Comparison of ENCODE assay signal across 2 cellular contexts in genomic region chrX:106903856-106904528, GRCh38.
A peak's percentile ranks its signal among the peaks of the same experiment; 100 is the strongest.
TF ChIP-seq lines count a peak whose summit lies in the region.

No MANE protein-coding gene starts in this region.

TF ChIP-seq in liver, 16 proteins besides CTCF, POLR2A, EP300 and RAD21:
- TF ChIP-seq YY1 (IDR thresholded peaks at IDR 0.05) = peak; percentile 16
- TF ChIP-seq FOXA2 (IDR thresholded peaks at IDR 0.05) = no peak
- TF ChIP-seq RXRA (IDR thresholded peaks at IDR 0.05) = no peak

TF ChIP-seq in HepG2, 621 proteins besides CTCF, POLR2A, EP300 and RAD21:
- no peak for TF ChIP-seq REST (IDR thresholded peaks at IDR 0.05; ENCODE audit: borderline replicate concordance in 1 of 2, low read depth in 1 of 2, low read length in 2 of 2)
- TF ChIP-seq ZBTB34 (CRISPR knock-in tag; IDR thresholded peaks at IDR 0.05) = no peak
